Comparison of ENCODE assay signal across 1 cellular context in genomic region chr1:244835276-244836134, GRCh38.
TF ChIP-seq lines count a peak whose summit lies in the region.

COX20 (plus strand) TSS chr1:244835658; CDS start chr1:244835715, 57 bp downstream.

TF ChIP-seq in HepG2, 621 proteins besides CTCF, POLR2A, EP300 and RAD21 (continued from another document and continues in another):
- TF ChIP-seq ARID4A (CRISPR knock-in tag; IDR thresholded peaks at IDR 0.05; ENCODE audit: borderline replicate concordance): peak; percentile 80
- TF ChIP-seq SMYD3 (CRISPR knock-in tag; IDR thresholded peaks at IDR 0.05): no peak
- TF ChIP-seq SMARCC2 (IDR thresholded peaks at IDR 0.05): no peak
- TF ChIP-seq ZBTB7A (CRISPR knock-in tag; IDR thresholded peaks at IDR 0.05): peak; percentile 66; the same call in 1 of the 2 replicates
- peak; percentile 91 for TF ChIP-seq ZNF121 (CRISPR knock-in tag; IDR thresholded peaks at IDR 0.05)
- TF ChIP-seq POGZ (CRISPR knock-in tag; IDR thresholded peaks at IDR 0.05): peak; percentile 48
- no peak for TF ChIP-seq PBX3 (CRISPR knock-in tag; IDR thresholded peaks at IDR 0.05; ENCODE audit: borderline replicate concordance)
- peak; percentile 71 for TF ChIP-seq NFRKB (IDR thresholded peaks at IDR 0.05)
- no peak for TF ChIP-seq ETV5 (CRISPR knock-in tag; IDR thresholded peaks at IDR 0.05; ENCODE audit: borderline replicate concordance)
- peak; percentile 72; the same call in 1 of the 2 replicates for TF ChIP-seq SAP130 (CRISPR knock-in tag; IDR thresholded peaks at IDR 0.05; ENCODE audit: low read depth)
- 0 out of 2 replicates have a peak, but pooled peaks have one; percentile 5 for TF ChIP-seq ZNF543 (CRISPR knock-in tag; IDR thresholded peaks at IDR 0.05)
- 0 out of 2 replicates have a peak, but pooled peaks have one; percentile 63 for TF ChIP-seq ELF4 (CRISPR knock-in tag; IDR thresholded peaks at IDR 0.05; ENCODE audit: borderline replicate concordance)
- TF ChIP-seq THAP9 (CRISPR knock-in tag; IDR thresholded peaks at IDR 0.05; ENCODE audit: borderline replicate concordance): peak; percentile 91; the same call in 1 of the 2 replicates
- TF ChIP-seq SIX1 (CRISPR knock-in tag; IDR thresholded peaks at IDR 0.05; ENCODE audit: borderline replicate concordance): 0 out of 2 replicates have a peak, but pooled peaks have one; percentile 17
- peak; percentile 78 for TF ChIP-seq UBTF (CRISPR knock-in tag; IDR thresholded peaks at IDR 0.05)
- no peak for TF ChIP-seq E2F1 (CRISPR knock-in tag; IDR thresholded peaks at IDR 0.05)
- no peak for TF ChIP-seq MYNN (CRISPR knock-in tag; IDR thresholded peaks at IDR 0.05; ENCODE audit: low read depth)
- no peak for TF ChIP-seq HOMEZ (CRISPR knock-in tag; IDR thresholded peaks at IDR 0.05; ENCODE audit: low read depth)
- no peak for TF ChIP-seq ZNF180 (CRISPR knock-in tag; IDR thresholded peaks at IDR 0.05; ENCODE audit: borderline replicate concordance, low read depth)
- peak; percentile 90 for TF ChIP-seq ZNF687 (CRISPR knock-in tag; IDR thresholded peaks at IDR 0.05)
- TF ChIP-seq MXD4 (CRISPR knock-in tag; IDR thresholded peaks at IDR 0.05): peak; percentile 67; the same call in 1 of the 2 replicates
- 0 out of 2 replicates have a peak, but pooled peaks have one; percentile 72 for TF ChIP-seq FOXO4 (CRISPR knock-in tag; conservative IDR thresholded peaks at IDR 0.05)
- TF ChIP-seq NFKBIZ (CRISPR knock-in tag; IDR thresholded peaks at IDR 0.05): peak; percentile 5; the same call in 1 of the 2 replicates
- peak; percentile 46; the same call in 1 of the 2 replicates for TF ChIP-seq NCOA2 (CRISPR knock-in tag; IDR thresholded peaks at IDR 0.05)
- peak; percentile 61; the same call in 1 of the 2 replicates for TF ChIP-seq ZNF776 (CRISPR knock-in tag; IDR thresholded peaks at IDR 0.05)
- peak; percentile 74 for TF ChIP-seq ZNF772 (CRISPR knock-in tag; IDR thresholded peaks at IDR 0.05)
- TF ChIP-seq ZNF883 (CRISPR knock-in tag; IDR thresholded peaks at IDR 0.05; ENCODE audit: not compliant biosample characterization): no peak
- TF ChIP-seq GABPB1 (CRISPR knock-in tag; IDR thresholded peaks at IDR 0.05): peak; percentile 88
- TF ChIP-seq, protein P1, sequence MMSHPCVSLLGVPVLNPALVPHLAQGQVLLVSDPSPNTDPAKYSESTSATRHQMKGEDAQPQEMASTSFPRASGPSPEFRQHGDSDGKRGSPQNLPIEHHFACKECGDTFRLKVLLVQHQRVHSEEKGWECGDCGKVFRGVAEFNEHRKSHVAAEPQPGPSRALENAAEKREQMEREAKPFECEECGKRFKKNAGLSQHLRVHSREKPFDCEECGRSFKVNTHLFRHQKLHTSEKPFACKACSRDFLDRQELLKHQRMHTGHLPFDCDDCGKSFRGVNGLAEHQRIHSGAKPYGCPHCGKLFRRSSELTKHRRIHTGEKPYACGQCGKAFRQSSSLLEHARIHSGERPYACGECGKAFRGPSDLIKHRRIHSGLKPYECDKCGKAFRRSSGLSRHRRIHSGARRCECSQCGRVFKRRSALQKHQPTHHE (CRISPR knock-in tag; IDR thresholded peaks at IDR 0.05; ENCODE audit: borderline replicate concordance): peak; percentile 32; the same call in 1 of the 2 replicates
- TF ChIP-seq ZNF780A (CRISPR knock-in tag; IDR thresholded peaks at IDR 0.05): peak; percentile 82; the same call in 1 of the 2 replicates
- TF ChIP-seq MIXL1 (CRISPR knock-in tag; IDR thresholded peaks at IDR 0.05): no peak
- TF ChIP-seq MIER3 (CRISPR knock-in tag; IDR thresholded peaks at IDR 0.05; ENCODE audit: borderline replicate concordance): peak; percentile 62; the same call in 1 of the 2 replicates
- TF ChIP-seq ZNF292 (CRISPR knock-in tag; IDR thresholded peaks at IDR 0.05; ENCODE audit: borderline replicate concordance, low read depth): 0 out of 2 replicates have a peak, but pooled peaks have one; percentile 20
- 0 out of 2 replicates have a peak, but pooled peaks have one; percentile 5 for TF ChIP-seq KLF12 (CRISPR knock-in tag; IDR thresholded peaks at IDR 0.05; ENCODE audit: borderline replicate concordance)
- TF ChIP-seq AGO1 (IDR thresholded peaks at IDR 0.05; ENCODE audit: low read depth, low read length, poor library complexity, severe bottlenecking): peak; percentile 91
- TF ChIP-seq HDAC1 (CRISPR knock-in tag; IDR thresholded peaks at IDR 0.05): peak; percentile 53
- TF ChIP-seq STAT5B (CRISPR knock-in tag; IDR thresholded peaks at IDR 0.05): no peak
- peak; percentile 85 for TF ChIP-seq SP4 (CRISPR knock-in tag; IDR thresholded peaks at IDR 0.05)
